Comparison of ENCODE assay signal across 8 cellular contexts in genomic region chr9:108994695-108995094, GRCh38. TPM values are rescaled to one million over a fixed set of nuclear protein-coding genes. Genes with fewer than 3 reads are reported as not detected.
A peak's percentile ranks its signal among the peaks of the same experiment; 100 is the strongest.
DNase-seq lines count a peak whose midpoint lies in the region; ATAC-seq and TF ChIP-seq lines count a peak whose summit lies in the region.

No MANE protein-coding gene starts in this region.

- no peaks in the 10 kb centered on the region for H3K9me3 ChIP-seq in heart left ventricle

- no peak overlapping the region for H3K4me3 Mint-ChIP-seq in progenitor cell of endocrine pancreas (ENCODE audit: low read depth)

- H3K27ac Mint-ChIP-seq in progenitor cell of endocrine pancreas, result no peak overlapping the region

- no peak for TF ChIP-seq POLR2A in heart left ventricle (IDR thresholded peaks at IDR 0.05)

- peaks cover 18% of the 10 kb centered on the region for H3K4me1 Mint-ChIP-seq in progenitor cell of endocrine pancreas (ENCODE audit: low read depth)

- intact Hi-C loops in heart left ventricle (cut with DNase I), result no loop called here

- H3K27ac ChIP-seq in heart left ventricle, result peak overlapping the region; percentile 40 to 84 (median 62)

- H3K4me1 ChIP-seq in heart left ventricle, result peaks cover 0 to 78% (median 34%) of the 10 kb centered on the region in 12 donors

- no peaks in the 10 kb centered on the region for H3K9me3 Mint-ChIP-seq in progenitor cell of endocrine pancreas (ENCODE audit: low read depth)

- H3K27me3 Mint-ChIP-seq in progenitor cell of endocrine pancreas, result no peaks in the 10 kb centered on the region

- WGBS in heart left ventricle, 4 donors, result 11 to 28% (median 22%) methylated on average over 2 of the region's 2 CpGs

- H3K36me3 ChIP-seq in heart left ventricle, result peaks cover 0 to 16% (median 5%) of the 10 kb centered on the region in 9 donors

- peak; percentile 76 for ATAC-seq in HG02571 (IDR thresholded peaks at IDR 0.05; ENCODE audit: unreplicated experiment)
- ATAC-seq in heart left ventricle, result peak; percentile 82 to 97 (median 94)

- peak; percentile 36 for DNase-seq in GM12865 (ENCODE audit: low read depth)
- DNase-seq in NCI-H226, result peak; percentile 69
- DNase-seq in heart left ventricle, result peak; percentile 69 to 81 (median 78)
- DNase-seq in NCI-H510A treated with DMSO at 0.1 percent for 48 hours (lab: John Stamatoyannopoulos, UW), result no peak
- DNase-seq in DMS153 treated with DMSO at 0.1 percent for 48 hours (lab: John Stamatoyannopoulos, UW; ENCODE audit: unreplicated experiment), result no peak
- DNase-seq in DMS 273 (lab: John Stamatoyannopoulos, UW; ENCODE audit: unreplicated experiment), result no peak
- no peak for DNase-seq in progenitor cell of endocrine pancreas (ENCODE audit: low spot score, unreplicated experiment)

- H3K36me3 Mint-ChIP-seq in progenitor cell of endocrine pancreas (ENCODE audit: insufficient read depth), result peaks cover 15% of the 10 kb centered on the region

- no peaks in the 10 kb centered on the region for H3K27me3 ChIP-seq in heart left ventricle

- TF ChIP-seq CTCF in GM12865 (IDR thresholded peaks at IDR 0.05; ENCODE audit: insufficient read depth, low read depth, low read length, missing control alignments), result no peak
- no peak for TF ChIP-seq CTCF in heart left ventricle (IDR thresholded peaks at IDR 0.05)
- TF ChIP-seq CTCF in progenitor cell of endocrine pancreas (IDR thresholded peaks at IDR 0.05; ENCODE audit: unreplicated experiment), result no peak

- H3K4me3 ChIP-seq in GM12865 (ENCODE audit: low read depth, low read length) (no peak overlapping the region), heart left ventricle (no peak overlapping the region)

RNA-seq across cellular contexts. Expression of gene CTNNAL1, which starts 18.6 kb away (rescaled TPM):
- total RNA-seq in heart left ventricle (10 to 100 TPM; 51.2 to 76.3 (median 62.7) TPM), progenitor cell of endocrine pancreas (42.8 and 47.8 TPM in 2 replicates)
- polyA plus RNA-seq in heart left ventricle, result 100 to 1,000 TPM in 1 of 2 donors, 10 to 100 TPM in 1; 54.4 to 165 TPM

Comparison
In these comparisons a context has a peak if more than half of its experiments do, and no peak if none do; other contexts are left out.
1. DNase-seq: peak in GM12865 (single experiment), NCI-H226 (single experiment) and heart left ventricle (5 of 5); none in NCI-H510A treated with DMSO at 0.1 percent for 48 hours (single experiment), DMS153 treated with DMSO at 0.1 percent for 48 hours (single experiment), DMS 273 (single experiment) and progenitor cell of endocrine pancreas (single experiment).